18 cellular contexts compared by ENCODE assay signal in genomic region chr17:83156408-83156807, GRCh38.
DNase-seq lines count a peak whose midpoint lies in the region; ATAC-seq and TF ChIP-seq lines count a peak whose summit lies in the region.
"Had no signal": no experiment of that assay in that cellular context is flagged by ENCODE, and none has a peak within 500 bp of the region (broad histone marks: within the 10 kb centered on the region; RNA-seq: fewer than 3 reads in every experiment).

No MANE protein-coding gene starts in this region.

- no peaks in the 10 kb centered on the region for H3K9me3 Mint-ChIP-seq in activated naive CD4-positive, alpha-beta T cell treated with anti-CD3 and anti-CD28 coated beads, Interleukin-2, amount 50 U/mL, for 24 hours
- H3K9me3 Mint-ChIP-seq: CD4-positive, alpha-beta T cell had no signal

- H3K27ac ChIP-seq in testis = no peak overlapping the region
- H3K27ac ChIP-seq: HL-60, PC-9 had no signal

- H3K27ac Mint-ChIP-seq in activated naive CD4-positive, alpha-beta T cell treated with anti-CD3 and anti-CD28 coated beads, Interleukin-2, amount 50 U/mL, for 24 hours = peak overlapping the region; percentile 6
- H3K27ac Mint-ChIP-seq: CD4-positive, alpha-beta T cell had no signal

- ATAC-seq in GM19452 (IDR thresholded peaks at IDR 0.05; ENCODE audit: unreplicated experiment) (no peak), GM21717 (IDR thresholded peaks at IDR 0.05; ENCODE audit: unreplicated experiment) (no peak), GM18870 (IDR thresholded peaks at IDR 0.05; ENCODE audit: unreplicated experiment) (no peak)
- ATAC-seq: Right ventricle myocardium inferior had no signal

- peaks cover 8% of the 10 kb centered on the region for H3K4me1 ChIP-seq in testis

- no peaks in the 10 kb centered on the region for H3K36me3 ChIP-seq in testis (ENCODE audit: low read depth, missing control alignments)

- no peak for DNase-seq in activated naive CD4-positive, alpha-beta T cell (lab: John Stamatoyannopoulos, UW)
- DNase-seq in RPMI7951 (ENCODE audit: low read depth) = peak; percentile 47
- DNase-seq in lower leg skin (ENCODE audit: low spot score in 2 of 2) = peak; percentile 14 to 70
- peak; percentile 10 for DNase-seq in testis
- DNase-seq: CD4-positive, alpha-beta T cell; DND-41; GDM1; KBM-7; NCI-H1436 treated with DMSO at 0.1 percent for 48 hours; NCI-H226; NCI-H526 had no signal

- WGBS in lower leg skin, 2 donors = 94% methylated on average over 11 of the region's 11 CpGs
- 95 to 97% methylated on average over 11 of the region's 11 CpGs for WGBS in testis, 2 donors

- intact Hi-C loops in lower leg skin (cut with DNase I; ENCODE audit: low total_unique reads) = no loop called here
- intact Hi-C loops in testis (cut with DNase I; ENCODE audit: low total_unique reads) = no loop called here

- H3K4me1 Mint-ChIP-seq in activated naive CD4-positive, alpha-beta T cell treated with anti-CD3 and anti-CD28 coated beads, Interleukin-2, amount 50 U/mL, for 24 hours = no peaks in the 10 kb centered on the region

- H3K9me3 ChIP-seq in testis = no peaks in the 10 kb centered on the region

- TF ChIP-seq CTCF in lower leg skin (IDR thresholded peaks at IDR 0.05) = no peak
- no peak for TF ChIP-seq CTCF in testis (IDR thresholded peaks at IDR 0.05)

- H3K36me3 Mint-ChIP-seq in activated naive CD4-positive, alpha-beta T cell treated with anti-CD3 and anti-CD28 coated beads, Interleukin-2, amount 50 U/mL, for 24 hours = no peaks in the 10 kb centered on the region

- no peak overlapping the region for H3K4me3 ChIP-seq in lower leg skin (ENCODE audit: low read depth, poor library complexity, severe bottlenecking)
- H3K4me3 ChIP-seq in testis = no peak overlapping the region

- H3K4me3 Mint-ChIP-seq in activated naive CD4-positive, alpha-beta T cell treated with anti-CD3 and anti-CD28 coated beads, Interleukin-2, amount 50 U/mL, for 24 hours = no peak overlapping the region
- H3K4me3 Mint-ChIP-seq: CD4-positive, alpha-beta T cell had no signal

- no peaks in the 10 kb centered on the region for H3K27me3 ChIP-seq in testis

- no peaks in the 10 kb centered on the region for H3K27me3 Mint-ChIP-seq in activated naive CD4-positive, alpha-beta T cell treated with anti-CD3 and anti-CD28 coated beads, Interleukin-2, amount 50 U/mL, for 24 hours
- H3K27me3 Mint-ChIP-seq: CD4-positive, alpha-beta T cell had no signal

- TF ChIP-seq POLR2A in lower leg skin (IDR thresholded peaks at IDR 0.05) (no peak), testis (IDR thresholded peaks at IDR 0.05) (no peak)

Comparison
In these comparisons a context has a peak if more than half of its experiments do, and no peak if none do; other contexts are left out.
1. DNase-seq: peak in RPMI7951 (single experiment), lower leg skin (2 of 2) and testis (single experiment); none in activated naive CD4-positive, alpha-beta T cell (0 of 4).